ENCODE assay signal across 9 cellular contexts in genomic region chr9:79883073-79883645, GRCh38.
DNase-seq lines count a peak whose midpoint lies in the region; ATAC-seq and TF ChIP-seq lines count a peak whose summit lies in the region.
"Had no signal": no experiment of that assay in that cellular context is flagged by ENCODE, and none has a peak within 500 bp of the region (broad histone marks: within the 10 kb centered on the region; RNA-seq: fewer than 3 reads in every experiment).

No MANE protein-coding gene starts in this region.

- TF ChIP-seq CTCF in neural progenitor cell (IDR thresholded peaks at IDR 0.05) = no peak
- TF ChIP-seq CTCF in vagina (IDR thresholded peaks at IDR 0.05) = no peak
- TF ChIP-seq CTCF in ascending aorta (IDR thresholded peaks at IDR 0.05) = no peak

- H3K4ac ChIP-seq in neuronal stem cell (ENCODE audit: low read length) = no peak overlapping the region

- H2AFZ ChIP-seq in neuronal stem cell (ENCODE audit: low read length) (no peak overlapping the region), neural progenitor cell (replicated peaks) (no peak overlapping the region)

- no peak overlapping the region for H4K8ac ChIP-seq in neuronal stem cell (ENCODE audit: low read depth, low read length)

- peak; percentile 70 for ATAC-seq in GM18873 (IDR thresholded peaks at IDR 0.05; ENCODE audit: low FRiP score, unreplicated experiment)
- peak; percentile 43 for ATAC-seq in HG03175 (IDR thresholded peaks at IDR 0.05; ENCODE audit: unreplicated experiment)
- no peak for ATAC-seq in GM19035 (IDR thresholded peaks at IDR 0.05; ENCODE audit: unreplicated experiment)
- ATAC-seq: left colon had no signal

- H3K4me1 ChIP-seq in neuronal stem cell (ENCODE audit: control insufficient read depth in 2 of 2, insufficient read depth in 1 of 2, low read depth in 1 of 2, low read length in 2 of 2) (peaks cover 0 to 3% of the 10 kb centered on the region in 2 donors), neural progenitor cell (peaks cover 5% of the 10 kb centered on the region), vagina (no peaks in the 10 kb centered on the region), ascending aorta (no peaks in the 10 kb centered on the region)

- H2BK120ac ChIP-seq in neuronal stem cell (ENCODE audit: low read depth, low read length) = no peak overlapping the region

- peaks cover 3% of the 10 kb centered on the region for H3K9me3 Mint-ChIP-seq in neural progenitor cell

- H3K4me3 ChIP-seq in neuronal stem cell (ENCODE audit: low read length in 2 of 2) = no peak overlapping the region
- H3K4me3 ChIP-seq in neural progenitor cell = no peak overlapping the region
- H3K4me3 ChIP-seq in vagina = no peak overlapping the region
- H3K4me3 ChIP-seq in ascending aorta = no peak overlapping the region

- H3K79me2 ChIP-seq in neural progenitor cell (ENCODE audit: low read depth) = no peaks in the 10 kb centered on the region

- H2AK5ac ChIP-seq in neuronal stem cell (ENCODE audit: low read depth, low read length) = peak overlapping the region; percentile 24

- no peak overlapping the region for H3K9ac ChIP-seq in neuronal stem cell (ENCODE audit: low read depth, low read length, poor library complexity)
- no peak overlapping the region for H3K9ac ChIP-seq in neural progenitor cell

- no peaks in the 10 kb centered on the region for H4K20me1 ChIP-seq in neural progenitor cell (ENCODE audit: low read depth)

- H3K14ac ChIP-seq in neuronal stem cell (ENCODE audit: low read length) = no peak overlapping the region

- no peak overlapping the region for H3K23ac ChIP-seq in neuronal stem cell (ENCODE audit: low read depth, low read length, poor library complexity)

- intact Hi-C loops in vagina (cut with DNase I) (no loop called here), ascending aorta (cut with DNase I) (no loop called here)

- no peak overlapping the region for H2BK5ac ChIP-seq in neuronal stem cell (ENCODE audit: low read length)

- DNase-seq in activated CD8-positive, alpha-beta memory T cell treated with anti-CD3 and anti-CD28 coated beads, Interleukin-2, amount 50 U/mL, for 1 hour (ENCODE audit: extremely low read depth) = peak; percentile 4
- DNase-seq in neuronal stem cell (ENCODE audit: low spot score) (no peak), neural progenitor cell (ENCODE audit: low spot score) (no peak), vagina (ENCODE audit: extremely low spot score in 2 of 2) (no peak), ascending aorta (ENCODE audit: low spot score in 2 of 2) (no peak)

- H2BK12ac ChIP-seq in neuronal stem cell (ENCODE audit: low read length) = no peak overlapping the region

- no CpG with 5 or more reads among the region's 3 CpGs for WGBS in neuronal stem cell (ENCODE audit: extremely low coverage in 2 of 2, insufficient read length in 2 of 2, insufficient replicate concordance in 1 of 2), 2 donors

- peak overlapping the region; percentile 64 for H3K18ac ChIP-seq in neuronal stem cell (ENCODE audit: low read length)

- H2BK15ac ChIP-seq in neuronal stem cell (ENCODE audit: low read length) = no peak overlapping the region

- no peak overlapping the region for H4K91ac ChIP-seq in neuronal stem cell (ENCODE audit: low read depth, low read length, poor library complexity)

- H3K4me3 Mint-ChIP-seq in neural progenitor cell = no peak overlapping the region

- no peaks in the 10 kb centered on the region for H3K27me3 ChIP-seq in neuronal stem cell (ENCODE audit: control insufficient read depth in 3 of 3, insufficient read depth in 3 of 3, low read depth in 1 of 3, low read length in 3 of 3)
- H3K27me3 ChIP-seq in neural progenitor cell = no peaks in the 10 kb centered on the region
- H3K27me3 ChIP-seq in vagina = no peaks in the 10 kb centered on the region
- H3K27me3 ChIP-seq in ascending aorta = no peaks in the 10 kb centered on the region

- H3K9me3 ChIP-seq in neuronal stem cell (replicated peaks in 1 of 2; ENCODE audit: control insufficient read depth in 2 of 2, insufficient read depth in 1 of 2, low read depth in 1 of 2, low read length in 2 of 2) = no peaks in the 10 kb centered on the region
- H3K9me3 ChIP-seq in neural progenitor cell (ENCODE audit: low read depth) = no peaks in the 10 kb centered on the region
- no peaks in the 10 kb centered on the region for H3K9me3 ChIP-seq in vagina
- H3K9me3 ChIP-seq in ascending aorta = no peaks in the 10 kb centered on the region

- H3K27me3 Mint-ChIP-seq in neural progenitor cell (ENCODE audit: insufficient read depth, low read depth) = peaks cover 5% of the 10 kb centered on the region

- no peak for TF ChIP-seq POLR2A in vagina (IDR thresholded peaks at IDR 0.05)

- peaks cover 4% of the 10 kb centered on the region for H3K4me1 Mint-ChIP-seq in neural progenitor cell

- H3K27ac Mint-ChIP-seq in neural progenitor cell = no peak overlapping the region

- no peaks in the 10 kb centered on the region for H3K36me3 ChIP-seq in neuronal stem cell (replicated peaks in 1 of 2; ENCODE audit: control insufficient read depth in 2 of 2, insufficient read depth in 2 of 2, low read length in 2 of 2)
- no peaks in the 10 kb centered on the region for H3K36me3 ChIP-seq in neural progenitor cell
- H3K36me3 ChIP-seq in vagina = no peaks in the 10 kb centered on the region
- H3K36me3 ChIP-seq in ascending aorta = no peaks in the 10 kb centered on the region

- no peaks in the 10 kb centered on the region for H3F3A ChIP-seq in neural progenitor cell (ENCODE audit: low read depth)

- no peaks in the 10 kb centered on the region for H3K79me1 ChIP-seq in neuronal stem cell (ENCODE audit: low read depth, low read length)

- H3K27ac ChIP-seq in neuronal stem cell (replicated peaks; ENCODE audit: low read length) (no peak overlapping the region), neural progenitor cell (no peak overlapping the region), vagina (no peak overlapping the region), ascending aorta (no peak overlapping the region)

- H3K4me2 ChIP-seq in neuronal stem cell (ENCODE audit: insufficient read depth, low read length, poor library complexity, severe bottlenecking) = no peak overlapping the region
- no peak overlapping the region for H3K4me2 ChIP-seq in neural progenitor cell

- no peaks in the 10 kb centered on the region for H3K36me3 Mint-ChIP-seq in neural progenitor cell
